In the genomic region with DNA sequence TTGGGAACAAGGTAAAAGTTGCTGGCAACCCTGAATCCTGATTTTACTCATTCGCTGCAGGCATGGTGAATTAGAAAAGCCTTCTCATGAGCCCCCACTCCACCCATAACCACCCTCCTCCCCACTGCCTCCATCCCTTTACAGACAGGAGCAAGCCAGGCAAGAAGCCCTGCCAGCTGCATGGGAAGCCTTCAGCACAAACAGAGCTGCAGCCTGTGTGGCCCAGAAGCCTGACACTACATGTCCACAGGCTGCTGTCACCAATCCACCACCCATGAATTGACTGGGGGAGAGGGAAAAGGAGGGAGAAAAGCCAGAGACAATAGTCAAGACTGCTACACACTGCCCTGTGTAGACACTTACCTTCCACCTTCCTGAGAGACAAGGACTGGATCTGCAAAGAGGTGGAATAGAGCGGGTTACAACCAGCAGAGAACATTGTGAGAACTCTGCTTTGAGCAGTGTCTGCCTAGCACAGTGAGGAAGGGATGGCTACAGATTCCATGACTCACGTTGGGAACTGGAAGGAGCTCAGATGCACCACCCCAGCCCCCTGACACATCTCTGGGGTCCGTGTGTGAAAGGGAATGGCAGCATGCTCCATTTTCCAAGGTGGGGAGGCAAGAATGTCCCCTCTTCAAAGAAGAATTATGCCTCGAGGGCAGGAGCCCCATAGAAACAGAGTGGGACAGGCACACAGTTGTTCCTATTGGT, we compare ENCODE assay signal across 12 cellular contexts. TPM values are rescaled to one million over a fixed set of nuclear protein-coding genes. Genes with fewer than 3 reads are reported as not detected.
A peak's percentile ranks its signal among the peaks of the same experiment; 100 is the strongest.
DNase-seq lines count a peak whose midpoint lies in the region; ATAC-seq, FAIRE-seq and TF ChIP-seq lines count a peak whose summit lies in the region.
"Had no signal": no experiment of that assay in that cellular context is flagged by ENCODE, and none has a peak within 500 bp of the region (broad histone marks: within the 10 kb centered on the region; RNA-seq: fewer than 3 reads in every experiment).

No MANE protein-coding gene starts in this region.

- peak overlapping the region in 1 of 2 donors; percentile 72 for H3K27ac ChIP-seq in right atrium auricular region
- peak overlapping the region; percentile 90 for H3K27ac ChIP-seq in astrocyte (ENCODE audit: low read depth, low read length)
- peak overlapping the region; percentile 37 for H3K27ac ChIP-seq in keratinocyte (ENCODE audit: control insufficient read depth, insufficient read depth, low read length)
- no peak overlapping the region for H3K27ac ChIP-seq in aorta (ENCODE audit: low read depth in 1 of 2, low read length in 2 of 2)
- peak overlapping the region in 2 of 4 donors; percentile 42 to 53 for H3K27ac ChIP-seq in transverse colon

- no peak for TF ChIP-seq EP300 in transverse colon (IDR thresholded peaks at IDR 0.05; ENCODE audit: low read depth)

- in situ Hi-C loops in transverse colon (cut with MboI; ENCODE audit: low pct_ligation_motif_present in 1 of 4, low pct_unique_long_range_greater_than_20kb in 1 of 4, low sequenced_read_pairs in 3 of 4), result no loop called here

- ATAC-seq in Right ventricle myocardium superior (ENCODE audit: poor library complexity) (peak; percentile 34), aorta (ENCODE audit: low FRiP score) (peak; percentile 40), T-helper 17 cell (no peak)

- H4K20me1 ChIP-seq in astrocyte (ENCODE audit: insufficient read depth, low read length) (peaks cover 4% of the 10 kb centered on the region), keratinocyte (ENCODE audit: control insufficient read depth, extremely low read depth, insufficient read depth, low read length) (no peaks in the 10 kb centered on the region)

- H3K9me3 ChIP-seq in right atrium auricular region, result no peaks in the 10 kb centered on the region
- no peaks in the 10 kb centered on the region for H3K9me3 ChIP-seq in astrocyte (ENCODE audit: insufficient read depth, low read depth, low read length)
- no peaks in the 10 kb centered on the region for H3K9me3 ChIP-seq in keratinocyte (ENCODE audit: control insufficient read depth, low read depth, low read length)
- H3K9me3 ChIP-seq in aorta (ENCODE audit: control insufficient read depth, low read length), result no peaks in the 10 kb centered on the region
- H3K9me3 ChIP-seq in T-helper 17 cell (ENCODE audit: control insufficient read depth, low read length, poor library complexity, severe bottlenecking), result no peaks in the 10 kb centered on the region
- H3K9me3 ChIP-seq in transverse colon, result no peaks in the 10 kb centered on the region
- H3K9me3 ChIP-seq: spleen had no signal

- H3K9me1 ChIP-seq in keratinocyte (ENCODE audit: control insufficient read depth, extremely low read depth, insufficient read depth, low read length), result peaks cover 12% of the 10 kb centered on the region

- peak overlapping the region; percentile 74 for H3K4me3 Mint-ChIP-seq in astrocyte (ENCODE audit: unreplicated experiment)
- H3K4me3 Mint-ChIP-seq in T-helper 17 cell, result no peak overlapping the region

- H3K79me2 ChIP-seq in astrocyte (ENCODE audit: insufficient read depth, low read length) (no peaks in the 10 kb centered on the region), keratinocyte (ENCODE audit: control insufficient read depth, insufficient read depth, low read length) (no peaks in the 10 kb centered on the region)

- H3K9ac ChIP-seq in astrocyte (ENCODE audit: low read length) (peak overlapping the region; percentile 77), keratinocyte (ENCODE audit: control insufficient read depth, extremely low read depth, insufficient read depth, low read length) (peak overlapping the region; percentile 38)

- peak; percentile 76 for FAIRE-seq in astrocyte (lab: Jason Lieb, UNC)
- FAIRE-seq in keratinocyte (lab: Jason Lieb, UNC), result peak; percentile 93
- FAIRE-seq in urothelium cell line (lab: Jason Lieb, UNC), result no peak
- FAIRE-seq: frontal cortex had no signal

- whole genome bisulfite sequencing in aorta, 2 donors, result 68 to 69% methylated on average over 5 of the region's 5 CpGs
- WGBS in transverse colon (ENCODE audit: low coverage in 1 of 2), 2 donors, result 60 to 100% methylated on average over 1 to 5 of the region's 5 CpGs

- H3K4me3 ChIP-seq in right atrium auricular region (no peak overlapping the region), astrocyte (ENCODE audit: insufficient read depth, low read depth, low read length) (peak overlapping the region; percentile 41), keratinocyte (ENCODE audit: control insufficient read depth in 2 of 3, extremely low read depth in 1 of 3, insufficient read depth in 2 of 3, low read depth in 1 of 3, low read length in 3 of 3) (no peak overlapping the region), aorta (ENCODE audit: low read length in 2 of 2) (no peak overlapping the region), transverse colon (no peak overlapping the region)

- H3K27ac Mint-ChIP-seq in astrocyte (ENCODE audit: unreplicated experiment), result peak overlapping the region; percentile 95
- no peak overlapping the region for H3K27ac Mint-ChIP-seq in T-helper 17 cell

- H3K27me3 ChIP-seq in right atrium auricular region, result no peaks in the 10 kb centered on the region
- H3K27me3 ChIP-seq in astrocyte (ENCODE audit: insufficient read depth, low read length), result no peaks in the 10 kb centered on the region
- no peaks in the 10 kb centered on the region for H3K27me3 ChIP-seq in keratinocyte (ENCODE audit: control insufficient read depth, extremely low read depth, insufficient read depth, low read length)
- no peaks in the 10 kb centered on the region for H3K27me3 ChIP-seq in aorta (ENCODE audit: control insufficient read depth in 1 of 2, insufficient read depth in 2 of 2, low read length in 1 of 2)
- no peaks in the 10 kb centered on the region for H3K27me3 ChIP-seq in transverse colon
- H3K27me3 ChIP-seq: spleen had no signal

- dilution Hi-C loops in keratinocyte (cut with MboI; ENCODE audit: extremely low pct_ligation_motif_present, low sequenced_read_pairs), result no loop called here

- peak overlapping the region; percentile 75 for H3K4me2 ChIP-seq in astrocyte (ENCODE audit: low read length)
- H3K4me2 ChIP-seq in keratinocyte (ENCODE audit: control insufficient read depth, extremely low read depth, insufficient read depth, low read depth, low read length), result peak overlapping the region; percentile 37

- peaks cover 33% of the 10 kb centered on the region for H3K36me3 Mint-ChIP-seq in astrocyte (ENCODE audit: low read depth, unreplicated experiment)
- H3K36me3 Mint-ChIP-seq in T-helper 17 cell (ENCODE audit: low read depth), result no peaks in the 10 kb centered on the region

- no peak overlapping the region for H2AFZ ChIP-seq in astrocyte (ENCODE audit: low read depth, low read length)
- H2AFZ ChIP-seq in keratinocyte (ENCODE audit: control insufficient read depth, low read length), result no peak overlapping the region

- DNase-seq in Right ventricle myocardium superior (no peak), right atrium auricular region (ENCODE audit: low spot score) (no peak), astrocyte (ENCODE audit: low read depth) (peak; percentile 80), keratinocyte (ENCODE audit: low read depth, low spot score) (no peak), aorta (no peak), T-helper 17 cell (no peak), urothelium cell line (ENCODE audit: low spot score) (no peak), transverse colon (no peak)
- DNase-seq: SIG-M5, spleen had no signal

- intact Hi-C loops in Right ventricle myocardium superior (cut with DNase I) (no loop called here), aorta (cut with DNase I) (no loop called here), transverse colon (cut with DNase I; ENCODE audit: low total_unique reads) (no loop called here)

- no peak for TF ChIP-seq POLR2A in transverse colon (IDR thresholded peaks at IDR 0.05)

- no peak for TF ChIP-seq CTCF in right atrium auricular region (IDR thresholded peaks at IDR 0.05)
- TF ChIP-seq CTCF in astrocyte (IDR thresholded peaks at IDR 0.05; ENCODE audit: insufficient read depth, low read depth, low read length), result no peak
- TF ChIP-seq CTCF in keratinocyte (optimal IDR thresholded peaks at IDR 0.05 in 1 of 3, IDR thresholded peaks at IDR 0.05 in 1 of 3, conservative IDR thresholded peaks at IDR 0.05 in 1 of 3; ENCODE audit: extremely low read depth in 1 of 3, insufficient read depth in 2 of 3, low read length in 3 of 3), result no peak
- no peak for TF ChIP-seq CTCF in transverse colon (IDR thresholded peaks at IDR 0.05)

- no peaks in the 10 kb centered on the region for H3K27me3 Mint-ChIP-seq in astrocyte (ENCODE audit: low read depth, unreplicated experiment)
- H3K27me3 Mint-ChIP-seq in T-helper 17 cell, result peaks cover 56% of the 10 kb centered on the region

- H3K36me3 ChIP-seq in right atrium auricular region (peaks cover 31% of the 10 kb centered on the region), astrocyte (ENCODE audit: insufficient read depth, low read length) (peaks cover 21% of the 10 kb centered on the region), keratinocyte (ENCODE audit: control insufficient read depth in 2 of 2, extremely low read depth in 1 of 2, insufficient read depth in 2 of 2, low read length in 2 of 2) (peaks cover 1 to 3% of the 10 kb centered on the region in 2 experiments), aorta (ENCODE audit: control insufficient read depth in 1 of 2, insufficient read depth in 2 of 2, low read length in 1 of 2) (peaks cover 9 to 18% of the 10 kb centered on the region in 2 donors), transverse colon (peaks cover 0 to 3% (median 0%) of the 10 kb centered on the region in 4 donors)

- H3K9me3 Mint-ChIP-seq in astrocyte (ENCODE audit: unreplicated experiment), result peaks cover 2% of the 10 kb centered on the region

- H3K4me1 Mint-ChIP-seq in astrocyte (ENCODE audit: low read depth, unreplicated experiment) (peaks cover 56% of the 10 kb centered on the region), T-helper 17 cell (peaks cover 7% of the 10 kb centered on the region)

- no peaks in the 10 kb centered on the region for H3K4me1 ChIP-seq in right atrium auricular region
- peaks cover 68% of the 10 kb centered on the region for H3K4me1 ChIP-seq in astrocyte (ENCODE audit: insufficient read depth, low read length)
- H3K4me1 ChIP-seq in keratinocyte (ENCODE audit: control insufficient read depth, extremely low read depth, insufficient read depth, low read length), result peaks cover 37% of the 10 kb centered on the region
- H3K4me1 ChIP-seq in aorta (ENCODE audit: control insufficient read depth in 1 of 2, insufficient read depth in 2 of 2, low read length in 2 of 2), result no peaks in the 10 kb centered on the region
- peaks cover 0 to 9% (median 0%) of the 10 kb centered on the region in 4 donors for H3K4me1 ChIP-seq in transverse colon

RNA-seq across cellular contexts. Expression of a gene that starts 33.9 kb away (rescaled TPM):
- total RNA-seq in Right ventricle myocardium superior, result 4.1 TPM
- 1 to 10 TPM; 4.0 to 4.6 TPM for total RNA-seq in right atrium auricular region
- 19.0 and 19.8 TPM in 2 replicates for total RNA-seq in astrocyte
- 1.3 to 1.9 TPM (median 1.7 TPM) in 3 replicates for polyA plus RNA-seq in keratinocyte
- 0.61 TPM for polyA plus RNA-seq in keratinocyte (2011; ENCODE audit: low read depth)
- 0.33 and 0.81 TPM in 2 replicates for polyA plus RNA-seq in keratinocyte (2011; cell fraction: cytosol; rRNA removed)
- 4.2 and 4.3 TPM in 2 replicates for polyA plus RNA-seq in keratinocyte (2011; cell fraction: nucleus; rRNA removed)
- 0.24 and 1.5 TPM in 2 replicates for polyA plus RNA-seq in keratinocyte (2012; ENCODE audit: low replicate concordance)
- 3.9 to 12.5 TPM (median 6.9 TPM) in 3 replicates for polyA minus RNA-seq in keratinocyte
- 3.1 TPM for polyA minus RNA-seq in keratinocyte (2011; cell fraction: cytosol; rRNA and poly(A)+ RNA removed)
- polyA minus RNA-seq in keratinocyte (2011; cell fraction: nucleus; rRNA and poly(A)+ RNA removed), result 8.1 and 11.1 TPM in 2 replicates
- 10 to 100 TPM; 19.0 to 48.3 TPM for total RNA-seq in aorta
- polyA plus RNA-seq in aorta, result 10 to 100 TPM in 1 of 2 donors, 1 to 10 TPM in 1; 1.3 to 17.8 TPM
- not detected for total RNA-seq in T-helper 17 cell
- total RNA-seq in transverse colon, result 10 to 100 TPM in 1 of 4 donors, 1 to 10 TPM in 2, not detected in 1; 4.6 to 13.0 (median 5.1) TPM

RNA-seq across cellular contexts. Expression of a gene that starts 50.7 kb away (rescaled TPM):
- total RNA-seq in Right ventricle myocardium superior (not detected), right atrium auricular region (not detected), astrocyte (not detected in 2 replicates), aorta (not detected), T-helper 17 cell (not detected), transverse colon (not detected)
- polyA plus RNA-seq in keratinocyte (not detected in 3 replicates), aorta (not detected)
- not detected for polyA plus RNA-seq in keratinocyte (2011; ENCODE audit: low read depth)
- not detected in 2 replicates for polyA plus RNA-seq in keratinocyte (2011; cell fraction: cytosol; rRNA removed)
- not detected in 2 replicates for polyA plus RNA-seq in keratinocyte (2011; cell fraction: nucleus; rRNA removed)
- not detected in 2 replicates for polyA plus RNA-seq in keratinocyte (2012; ENCODE audit: low replicate concordance)
- polyA minus RNA-seq in keratinocyte, result not detected in 3 replicates
- polyA minus RNA-seq in keratinocyte (2011; cell fraction: cytosol; rRNA and poly(A)+ RNA removed), result not detected
- not detected in 2 replicates for polyA minus RNA-seq in keratinocyte (2011; cell fraction: nucleus; rRNA and poly(A)+ RNA removed)
- total RNA-seq: activated CD8-positive, alpha-beta memory T cell treated with anti-CD3 and anti-CD28 coated beads for 36 hours; frontal cortex; spleen had no signal
- polyA plus RNA-seq: spleen had no signal

Comparison
In these comparisons a context has a peak if more than half of its experiments do, and no peak if none do; other contexts are left out.
1. H3K27ac ChIP-seq: peak in astrocyte (single experiment) and keratinocyte (single experiment); none in aorta (0 of 2).